8 cellular contexts compared by ENCODE assay signal in the genomic region with DNA sequence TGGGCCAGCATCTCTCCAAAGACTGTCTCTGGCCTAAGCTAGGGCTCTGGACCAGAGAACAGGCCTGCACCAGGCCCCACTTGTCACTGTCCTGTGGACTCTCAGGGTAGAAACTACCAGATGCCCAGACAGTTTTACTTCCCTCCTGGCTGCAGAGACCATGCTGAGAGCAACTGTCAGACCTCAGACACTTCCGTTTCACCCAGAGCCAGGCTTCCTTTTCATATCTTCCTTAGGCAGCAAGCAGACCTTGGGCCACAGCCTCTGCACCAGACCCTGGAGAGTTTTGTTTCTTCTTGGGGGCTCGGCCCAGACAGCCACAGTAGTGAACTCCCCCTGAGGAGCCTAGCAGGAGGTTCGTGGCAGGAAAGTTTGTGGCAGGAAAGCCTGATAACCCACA. TPM values are rescaled to one million over a fixed set of nuclear protein-coding genes. Genes with fewer than 3 reads are reported as not detected.
DNase-seq lines count a peak whose midpoint lies in the region; ATAC-seq and TF ChIP-seq lines count a peak whose summit lies in the region.

No MANE protein-coding gene starts in this region.

- H3K27ac ChIP-seq in tibial nerve = peak overlapping the region in 1 of 4 donors; percentile 34

- H3K4me3 ChIP-seq in tibial nerve = no peak overlapping the region

- H3K4me1 Mint-ChIP-seq in activated naive CD8-positive, alpha-beta T cell treated with anti-CD3 and anti-CD28 coated beads, Interleukin-2, amount 10 ng/mL, durations not matched to agents 7 days and 5 days = peaks cover 78% of the 10 kb centered on the region

- peak; percentile 48 for ATAC-seq in GM18502 (IDR thresholded peaks at IDR 0.05; ENCODE audit: poor library complexity, unreplicated experiment)
- peak; percentile 55 for ATAC-seq in GM21529 (IDR thresholded peaks at IDR 0.05; ENCODE audit: unreplicated experiment)
- ATAC-seq in activated naive CD8-positive, alpha-beta T cell treated with anti-CD3 and anti-CD28 coated beads, Interleukin-2, amount 10 ng/mL, durations not matched to agents 7 days and 5 days (ENCODE audit: low read depth) = peak; percentile 78
- peak; percentile 20 for ATAC-seq in stimulated activated naive CD8-positive, alpha-beta T cell treated with anti-CD3 and anti-CD28 coated beads, Interleukin-15, Interleukin-2, amounts not matched to agents 100 U/mL and 50 U/mL, for 24 hours

- peak overlapping the region; percentile 74 for H3K4me3 Mint-ChIP-seq in activated naive CD8-positive, alpha-beta T cell treated with anti-CD3 and anti-CD28 coated beads, Interleukin-2, amount 10 ng/mL, durations not matched to agents 7 days and 5 days

- H3K36me3 ChIP-seq in tibial nerve = no peaks in the 10 kb centered on the region

- TF ChIP-seq CTCF in tibial nerve (IDR thresholded peaks at IDR 0.05) = no peak

- no peak for TF ChIP-seq EP300 in tibial nerve (IDR thresholded peaks at IDR 0.05)

- WGBS in tibial nerve, 2 donors = 69 to 77% methylated on average over 3 of the region's 3 CpGs

- no peaks in the 10 kb centered on the region for H3K27me3 Mint-ChIP-seq in activated naive CD8-positive, alpha-beta T cell treated with anti-CD3 and anti-CD28 coated beads, Interleukin-2, amount 10 ng/mL, durations not matched to agents 7 days and 5 days

- peaks cover 3% of the 10 kb centered on the region for H3K36me3 Mint-ChIP-seq in activated naive CD8-positive, alpha-beta T cell treated with anti-CD3 and anti-CD28 coated beads, Interleukin-2, amount 10 ng/mL, durations not matched to agents 7 days and 5 days

- peak overlapping the region; percentile 97 for H3K27ac Mint-ChIP-seq in activated naive CD8-positive, alpha-beta T cell treated with anti-CD3 and anti-CD28 coated beads, Interleukin-2, amount 10 ng/mL, durations not matched to agents 7 days and 5 days

- peaks cover 2% of the 10 kb centered on the region for H3K9me3 Mint-ChIP-seq in activated naive CD8-positive, alpha-beta T cell treated with anti-CD3 and anti-CD28 coated beads, Interleukin-2, amount 10 ng/mL, durations not matched to agents 7 days and 5 days

- no peaks in the 10 kb centered on the region for H3K27me3 ChIP-seq in tibial nerve

- DNase-seq in Kasumi-1 (lab: John Stamatoyannopoulos, UW) (peak; percentile 100), middle frontal gyrus (ENCODE audit: extremely low spot score, low spot score) (no peak), tibial nerve (ENCODE audit: low spot score in 2 of 2) (no peak), hepatic stellate cell (ENCODE audit: low spot score) (no peak)
- DNase-seq in activated naive CD8-positive, alpha-beta T cell treated with anti-CD3 and anti-CD28 coated beads, Interleukin-2, amount 10 ng/mL, durations not matched to agents 7 days and 5 days = peak; percentile 68
- peak; percentile 35 for DNase-seq in stimulated activated naive CD8-positive, alpha-beta T cell treated with anti-CD3 and anti-CD28 coated beads, Interleukin-15, Interleukin-2, amounts not matched to agents 100 U/mL and 50 U/mL, for 24 hours

- POLR2A ChIA-PET in activated naive CD8-positive, alpha-beta T cell treated with anti-CD3 and anti-CD28 coated beads, Interleukin-2, amount 10 ng/mL, durations not matched to agents 7 days and 5 days (lab: Charles Lee) = interaction anchor here (0.6 to 8.8 kb wide), 4 partner anchors 8 to 388 kb away, joined by 5 to 174 read pairs (median 5); partner anchors contain the start of gene FCHSD2

- peaks cover 0 to 45% (median 18%) of the 10 kb centered on the region in 4 donors for H3K4me1 ChIP-seq in tibial nerve

- no peaks in the 10 kb centered on the region for H3K9me3 ChIP-seq in tibial nerve

- TF ChIP-seq POLR2A in tibial nerve (IDR thresholded peaks at IDR 0.05) = no peak

RNA-seq across cellular contexts. Expression of gene FCHSD2, which starts 12.1 kb away (rescaled TPM):
- total RNA-seq in activated naive CD8-positive, alpha-beta T cell treated with anti-CD3 and anti-CD28 coated beads, Interleukin-2, amount 10 ng/mL, durations not matched to agents 7 days and 5 days = 10 to 100 TPM; 53.3 to 60.1 TPM
- 10 to 100 TPM; 19.5 to 29.1 (median 22.8) TPM for total RNA-seq in tibial nerve

Comparison
In these comparisons a context has a peak if more than half of its experiments do, and no peak if none do; other contexts are left out.
1. ATAC-seq: peak in every context shown above with its lines; median percentile 78 in activated naive CD8-positive, alpha-beta T cell treated with anti-CD3 and anti-CD28 coated beads, Interleukin-2, amount 10 ng/mL, durations not matched to agents 7 days and 5 days; 55 in GM21529; 48 in GM18502; 20 in stimulated activated naive CD8-positive, alpha-beta T cell treated with anti-CD3 and anti-CD28 coated beads, Interleukin-15, Interleukin-2, amounts not matched to agents 100 U/mL and 50 U/mL, for 24 hours.
2. DNase-seq: peak in Kasumi-1 (2 of 2), activated naive CD8-positive, alpha-beta T cell treated with anti-CD3 and anti-CD28 coated beads, Interleukin-2, amount 10 ng/mL, durations not matched to agents 7 days and 5 days (single experiment) and stimulated activated naive CD8-positive, alpha-beta T cell treated with anti-CD3 and anti-CD28 coated beads, Interleukin-15, Interleukin-2, amounts not matched to agents 100 U/mL and 50 U/mL, for 24 hours (single experiment); none in middle frontal gyrus (single experiment), tibial nerve (0 of 2) and hepatic stellate cell (single experiment).